1 cellular context compared by ENCODE assay signal in genomic region chr12:16349132-16349463, GRCh38.
TF ChIP-seq lines count a peak whose summit lies in the region.

No MANE protein-coding gene starts in this region.

TF ChIP-seq in K562, 482 proteins besides CTCF, POLR2A, EP300 and RAD21 (continued from another document and continues in another):
- TF ChIP-seq, protein P1, sequence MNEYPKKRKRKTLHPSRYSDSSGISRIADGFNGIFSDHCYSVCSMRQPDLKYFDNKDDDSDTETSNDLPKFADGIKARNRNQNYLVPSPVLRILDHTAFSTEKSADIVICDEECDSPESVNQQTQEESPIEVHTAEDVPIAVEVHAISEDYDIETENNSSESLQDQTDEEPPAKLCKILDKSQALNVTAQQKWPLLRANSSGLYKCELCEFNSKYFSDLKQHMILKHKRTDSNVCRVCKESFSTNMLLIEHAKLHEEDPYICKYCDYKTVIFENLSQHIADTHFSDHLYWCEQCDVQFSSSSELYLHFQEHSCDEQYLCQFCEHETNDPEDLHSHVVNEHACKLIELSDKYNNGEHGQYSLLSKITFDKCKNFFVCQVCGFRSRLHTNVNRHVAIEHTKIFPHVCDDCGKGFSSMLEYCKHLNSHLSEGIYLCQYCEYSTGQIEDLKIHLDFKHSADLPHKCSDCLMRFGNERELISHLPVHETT (CRISPR knock-in tag; conservative IDR thresholded peaks at IDR 0.05 in 1 of 2, IDR thresholded peaks at IDR 0.05 in 1 of 2), result no peak
- no peak for TF ChIP-seq MAZ (CRISPR knock-in tag; conservative IDR thresholded peaks at IDR 0.05 in 1 of 2, IDR thresholded peaks at IDR 0.05 in 1 of 2)
- TF ChIP-seq CCNT2 (IDR thresholded peaks at IDR 0.05; ENCODE audit: borderline replicate concordance, extremely low read depth, insufficient read length, low read depth, low read length), result no peak
- no peak for TF ChIP-seq ZNF717 (CRISPR knock-in tag; IDR thresholded peaks at IDR 0.05)
- TF ChIP-seq ESRRB (CRISPR knock-in tag; IDR thresholded peaks at IDR 0.05; ENCODE audit: borderline replicate concordance), result no peak
- TF ChIP-seq GATA2 (CRISPR knock-in tag; IDR thresholded peaks at IDR 0.05), result peak; percentile 36; the same call in 1 of the 2 replicates
- no peak for TF ChIP-seq CC2D1A (IDR thresholded peaks at IDR 0.05)
- no peak for TF ChIP-seq RBM22 (IDR thresholded peaks at IDR 0.05; ENCODE audit: low read depth, low read length, poor library complexity, severe bottlenecking)
- TF ChIP-seq ETV5 (CRISPR knock-in tag; IDR thresholded peaks at IDR 0.05; ENCODE audit: low read depth), result no peak
- TF ChIP-seq ATF7 (IDR thresholded peaks at IDR 0.05), result no peak
- TF ChIP-seq, protein P2, sequence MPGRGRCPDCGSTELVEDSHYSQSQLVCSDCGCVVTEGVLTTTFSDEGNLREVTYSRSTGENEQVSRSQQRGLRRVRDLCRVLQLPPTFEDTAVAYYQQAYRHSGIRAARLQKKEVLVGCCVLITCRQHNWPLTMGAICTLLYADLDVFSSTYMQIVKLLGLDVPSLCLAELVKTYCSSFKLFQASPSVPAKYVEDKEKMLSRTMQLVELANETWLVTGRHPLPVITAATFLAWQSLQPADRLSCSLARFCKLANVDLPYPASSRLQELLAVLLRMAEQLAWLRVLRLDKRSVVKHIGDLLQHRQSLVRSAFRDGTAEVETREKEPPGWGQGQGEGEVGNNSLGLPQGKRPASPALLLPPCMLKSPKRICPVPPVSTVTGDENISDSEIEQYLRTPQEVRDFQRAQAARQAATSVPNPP (IDR thresholded peaks at IDR 0.05; ENCODE audit: borderline replicate concordance, insufficient read depth, insufficient read length), result no peak
- no peak for TF ChIP-seq WHSC1 (IDR thresholded peaks at IDR 0.05; ENCODE audit: low read length)
- TF ChIP-seq PHB (CRISPR knock-in tag; IDR thresholded peaks at IDR 0.05), result no peak
- TF ChIP-seq, protein P3, sequence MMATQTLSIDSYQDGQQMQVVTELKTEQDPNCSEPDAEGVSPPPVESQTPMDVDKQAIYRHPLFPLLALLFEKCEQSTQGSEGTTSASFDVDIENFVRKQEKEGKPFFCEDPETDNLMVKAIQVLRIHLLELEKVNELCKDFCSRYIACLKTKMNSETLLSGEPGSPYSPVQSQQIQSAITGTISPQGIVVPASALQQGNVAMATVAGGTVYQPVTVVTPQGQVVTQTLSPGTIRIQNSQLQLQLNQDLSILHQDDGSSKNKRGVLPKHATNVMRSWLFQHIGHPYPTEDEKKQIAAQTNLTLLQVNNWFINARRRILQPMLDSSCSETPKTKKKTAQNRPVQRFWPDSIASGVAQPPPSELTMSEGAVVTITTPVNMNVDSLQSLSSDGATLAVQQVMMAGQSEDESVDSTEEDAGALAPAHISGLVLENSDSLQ (IDR thresholded peaks at IDR 0.05), result no peak
- TF ChIP-seq CREB1 (IDR thresholded peaks at IDR 0.05), result no peak
- TF ChIP-seq CREB1 (CRISPR knock-in tag; IDR thresholded peaks at IDR 0.05), result no peak
- TF ChIP-seq CUX1 (CRISPR knock-in tag; IDR thresholded peaks at IDR 0.05), result no peak
- peak; percentile 20; the same call in 1 of the 2 replicates for TF ChIP-seq ATF3 (IDR thresholded peaks at IDR 0.05)
- TF ChIP-seq ATF3 (CRISPR knock-in tag; conservative IDR thresholded peaks at IDR 0.05), result no peak
- TF ChIP-seq ZFP1 (CRISPR knock-in tag; IDR thresholded peaks at IDR 0.05), result peak; percentile 96
- TF ChIP-seq SLC30A9 (CRISPR knock-in tag; IDR thresholded peaks at IDR 0.05), result no peak
- TF ChIP-seq CLOCK (CRISPR knock-in tag; IDR thresholded peaks at IDR 0.05; ENCODE audit: borderline replicate concordance), result no peak
- TF ChIP-seq ZNF561 (CRISPR knock-in tag; conservative IDR thresholded peaks at IDR 0.05), result no peak
- TF ChIP-seq KDM4B (IDR thresholded peaks at IDR 0.05; ENCODE audit: borderline replicate concordance in 2 of 2, low read depth in 1 of 2), result no peak
- no peak for TF ChIP-seq NR2F6 (CRISPR knock-in tag; IDR thresholded peaks at IDR 0.05)
- no peak for TF ChIP-seq CHCHD3 (CRISPR knock-in tag; IDR thresholded peaks at IDR 0.05)
- TF ChIP-seq KLF16 (IDR thresholded peaks at IDR 0.05), result no peak
- TF ChIP-seq BRD9 (IDR thresholded peaks at IDR 0.05; ENCODE audit: low read depth, partially characterized antibody), result no peak
- TF ChIP-seq POLR2H (tag; IDR thresholded peaks at IDR 0.05; ENCODE audit: low read depth), result no peak
- TF ChIP-seq HDAC1 (IDR thresholded peaks at IDR 0.05), result 0 out of 4 replicates have a peak, but pooled peaks of 1 of the 2 experiments have one; percentile 25
- no peak for TF ChIP-seq CHAMP1 (IDR thresholded peaks at IDR 0.05)
- no peak for TF ChIP-seq RB1 (IDR thresholded peaks at IDR 0.05; ENCODE audit: low read depth)
- TF ChIP-seq, protein P4, sequence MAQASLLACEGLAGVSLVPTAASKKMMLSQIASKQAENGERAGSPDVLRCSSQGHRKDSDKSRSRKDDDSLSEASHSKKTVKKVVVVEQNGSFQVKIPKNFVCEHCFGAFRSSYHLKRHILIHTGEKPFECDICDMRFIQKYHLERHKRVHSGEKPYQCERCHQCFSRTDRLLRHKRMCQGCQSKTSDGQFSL (CRISPR knock-in tag; IDR thresholded peaks at IDR 0.05), result no peak
- TF ChIP-seq, protein P4 (tag; IDR thresholded peaks at IDR 0.05), result no peak
- TF ChIP-seq ZNF444 (CRISPR knock-in tag; IDR thresholded peaks at IDR 0.05), result no peak
- TF ChIP-seq ZNF57 (CRISPR knock-in tag; IDR thresholded peaks at IDR 0.05), result no peak
- TF ChIP-seq KLF6 (CRISPR knock-in tag; IDR thresholded peaks at IDR 0.05; ENCODE audit: borderline replicate concordance), result no peak
- TF ChIP-seq ZNF175 (CRISPR knock-in tag; IDR thresholded peaks at IDR 0.05; ENCODE audit: low read depth), result no peak
- TF ChIP-seq FOXJ3 (CRISPR knock-in tag; IDR thresholded peaks at IDR 0.05), result no peak
- TF ChIP-seq AFF4 (CRISPR knock-in tag; IDR thresholded peaks at IDR 0.05), result no peak
- TF ChIP-seq POLR2B (IDR thresholded peaks at IDR 0.05; ENCODE audit: low read depth, partially characterized antibody), result no peak
- no peak for TF ChIP-seq HDAC6 (IDR thresholded peaks at IDR 0.05; ENCODE audit: low read depth, low read length)
- TF ChIP-seq ETV6 (IDR thresholded peaks at IDR 0.05; ENCODE audit: borderline replicate concordance in 1 of 2, low read depth in 2 of 2, low read length in 1 of 2), result no peak
- TF ChIP-seq ETV6 (CRISPR knock-in tag; IDR thresholded peaks at IDR 0.05; ENCODE audit: borderline replicate concordance), result no peak
- TF ChIP-seq ATF1 (CRISPR knock-in tag; IDR thresholded peaks at IDR 0.05), result no peak
- TF ChIP-seq ATF1 (tag; IDR thresholded peaks at IDR 0.05), result no peak
- TF ChIP-seq ZC3H4 (CRISPR knock-in tag; IDR thresholded peaks at IDR 0.05; ENCODE audit: borderline replicate concordance), result no peak
- peak; percentile 77; the same call in 1 of the 2 replicates for TF ChIP-seq CTBP1 (IDR thresholded peaks at IDR 0.05; ENCODE audit: borderline replicate concordance)
- no peak for TF ChIP-seq NCOR1 (IDR thresholded peaks at IDR 0.05)
- TF ChIP-seq CXXC5 (CRISPR knock-in tag; IDR thresholded peaks at IDR 0.05), result peak; percentile 73
